Comparison of ENCODE assay signal across 8 cellular contexts in the genomic region with DNA sequence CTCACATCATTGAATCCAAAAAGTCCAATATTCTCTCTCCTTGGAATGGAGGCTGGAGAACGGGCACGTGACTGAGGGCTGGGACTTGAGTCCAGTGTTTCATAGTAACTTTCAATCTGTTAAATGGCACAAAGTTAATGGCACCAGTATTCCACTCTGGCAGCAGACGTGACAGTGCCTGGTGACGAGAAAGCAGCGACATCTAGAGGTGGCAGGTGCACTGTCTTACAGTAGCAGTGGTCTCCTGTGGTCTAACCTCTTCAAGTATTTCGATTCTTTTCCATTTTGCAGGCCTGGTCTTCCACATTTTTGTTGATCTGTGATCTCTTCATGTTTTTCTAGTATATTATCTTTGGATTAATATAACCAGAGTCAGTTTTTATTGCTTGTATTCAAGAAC.
DNase-seq lines count a peak whose midpoint lies in the region; ATAC-seq and TF ChIP-seq lines count a peak whose summit lies in the region.

No MANE protein-coding gene starts in this region.

- intact Hi-C loops in Caco-2 (cut with micrococcal nuclease; ENCODE audit: unreplicated experiment), result loop anchor here (1.0 kb wide), 1 partner anchor 249 kb away; no protein-coding TSS in a partner anchor

- TF ChIP-seq CTCF in Caco-2 (IDR thresholded peaks at IDR 0.05; ENCODE audit: insufficient read depth in 1 of 2, low read depth in 1 of 2, low read length in 1 of 2, severe bottlenecking in 1 of 2, unreplicated experiment in 1 of 2), result peak; percentile 40 to 79
- peak; percentile 42 for TF ChIP-seq CTCF in cardiac fibroblast (IDR thresholded peaks at IDR 0.05; ENCODE audit: low read depth, low read length)

- H3K36me3 ChIP-seq in Caco-2 (ENCODE audit: control insufficient read depth, insufficient read depth, low read length), result no peaks in the 10 kb centered on the region

- H3K4me1 Mint-ChIP-seq in Caco-2 (ENCODE audit: low read depth, unreplicated experiment), result no peaks in the 10 kb centered on the region

- no peaks in the 10 kb centered on the region for H3K9me3 Mint-ChIP-seq in Caco-2 (ENCODE audit: unreplicated experiment)

- POLR2A ChIA-PET in Caco-2 (lab: Charles Lee), result no interaction called here

- no TSS peak for BruUV-seq in Caco-2 (replicated peaks; lab: Mats Ljungman, UMichigan)

- H3K27ac Mint-ChIP-seq in Caco-2 (ENCODE audit: unreplicated experiment), result no peak overlapping the region

- H3K9me3 ChIP-seq in Caco-2, result no peaks in the 10 kb centered on the region

- H3K27me3 Mint-ChIP-seq in Caco-2 (ENCODE audit: insufficient read depth, unreplicated experiment), result no peaks in the 10 kb centered on the region

- H3K27me3 ChIP-seq in Caco-2 (replicated peaks; ENCODE audit: control insufficient read depth, insufficient read depth, low read length), result no peaks in the 10 kb centered on the region

- H3K4me1 ChIP-seq in Caco-2, result no peaks in the 10 kb centered on the region

- H3K4me3 ChIP-seq in Caco-2 (ENCODE audit: low read depth, low read length), result no peak overlapping the region
- H3K4me3 ChIP-seq in cardiac fibroblast (replicated peaks in 1 of 2; ENCODE audit: low read depth in 2 of 2, low read length in 2 of 2), result no peak overlapping the region

- ATAC-seq in GM19351 (IDR thresholded peaks at IDR 0.05; ENCODE audit: unreplicated experiment) (peak; percentile 89), HG03457 (IDR thresholded peaks at IDR 0.05; ENCODE audit: unreplicated experiment) (no peak)

- H3K36me3 Mint-ChIP-seq in Caco-2 (ENCODE audit: insufficient read depth, unreplicated experiment), result no peaks in the 10 kb centered on the region

- DNase-seq in Caco-2, result peak; percentile 48 to 58
- DNase-seq in HuH-7.5 (ENCODE audit: low spot score), result peak; percentile 39
- DNase-seq in cardiac fibroblast (ENCODE audit: low read depth in 2 of 2), result peak in 1 of 2 donors; percentile 27
- DNase-seq in GM19240 (ENCODE audit: insufficient read length, low spot score), result no peak
- no peak for DNase-seq in medulla oblongata (ENCODE audit: extremely low spot score)
- no peak for DNase-seq in NCI-H510A treated with DMSO at 0.1 percent for 48 hours (lab: John Stamatoyannopoulos, UW)

- CTCF ChIA-PET in Caco-2 (lab: Charles Lee), result no interaction called here

- H3K4me3 Mint-ChIP-seq in Caco-2 (ENCODE audit: unreplicated experiment), result no peak overlapping the region

Comparison
In these comparisons a context has a peak if more than half of its experiments do, and no peak if none do; other contexts are left out.
1. DNase-seq: peak in Caco-2 (2 of 2) and HuH-7.5 (single experiment); none in GM19240 (single experiment), medulla oblongata (single experiment) and NCI-H510A treated with DMSO at 0.1 percent for 48 hours (single experiment).